In genomic region chr16:31117384-31118222, GRCh38 we compare ENCODE assay signal across 8 cellular contexts. TPM values are rescaled to one million over a fixed set of nuclear protein-coding genes. Genes with fewer than 3 reads are reported as not detected.
DNase-seq lines count a peak whose midpoint lies in the region; ATAC-seq and TF ChIP-seq lines count a peak whose summit lies in the region.

KAT8 (plus strand) TSS chr16:31117664; CDS start chr16:31117682, 18 bp downstream.

- H3K9ac ChIP-seq in parathyroid adenoma, result peak within 1 kb of the TSS; percentile 83

- TF ChIP-seq POLR2A in tibial nerve (IDR thresholded peaks at IDR 0.05), result peak; percentile 86 to 89

- H3K27ac ChIP-seq in parathyroid adenoma (peak within 1 kb of the TSS; percentile 99), tibial nerve (peak within 1 kb of the TSS; percentile 93 to 99 (median 98))

- TF ChIP-seq EP300 in tibial nerve (IDR thresholded peaks at IDR 0.05), result peak; percentile 69 to 90

- ATAC-seq in HG02759 (IDR thresholded peaks at IDR 0.05; ENCODE audit: unreplicated experiment) (peak; percentile 89), Right ventricle myocardium superior (ENCODE audit: poor library complexity) (peak; percentile 96)

- DNase-seq in GM12864 (ENCODE audit: low read depth) (peak; percentile 92), NCI-H1417 (lab: John Stamatoyannopoulos, UW) (peak; percentile 93 to 99 (median 97)), SW 1271 (lab: John Stamatoyannopoulos, UW) (peak; percentile 95 to 98), Right ventricle myocardium superior (peak; percentile 99), tibial nerve (ENCODE audit: low spot score in 2 of 2) (peak; percentile 97)
- peak; percentile 94 for DNase-seq in activated naive CD8-positive, alpha-beta T cell treated with anti-CD3 and anti-CD28 coated beads, Interleukin-2, amount 50 U/mL, for 16 hours (ENCODE audit: low read depth, low spot score)

- H3K4me2 ChIP-seq in parathyroid adenoma (ENCODE audit: low read length), result peak within 1 kb of the TSS; percentile 80

- H3K4me3 ChIP-seq in GM12864 (ENCODE audit: low read depth, low read length) (peak within 1 kb of the TSS; percentile 72), parathyroid adenoma (ENCODE audit: low read depth, low read length) (peak within 1 kb of the TSS; percentile 82), tibial nerve (peak within 1 kb of the TSS; percentile 64 to 88 (median 84))

- H3K9me3 ChIP-seq in parathyroid adenoma (ENCODE audit: control insufficient read depth, low read length), result no peaks in the 10 kb centered on the region
- H3K9me3 ChIP-seq in tibial nerve, result no peaks in the 10 kb centered on the region

- no peak for TF ChIP-seq CTCF in GM12864 (IDR thresholded peaks at IDR 0.05; ENCODE audit: low read depth, low read length, missing control alignments)
- no peak for TF ChIP-seq CTCF in parathyroid adenoma (IDR thresholded peaks at IDR 0.05)
- TF ChIP-seq CTCF in tibial nerve (IDR thresholded peaks at IDR 0.05), result no peak

- H2AFZ ChIP-seq in parathyroid adenoma, result peak within 1 kb of the TSS; percentile 73

- intact Hi-C loops in Right ventricle myocardium superior (cut with DNase I), result no loop called here

- H3K27me3 ChIP-seq in parathyroid adenoma (ENCODE audit: control insufficient read depth, insufficient read depth, low read length), result no peaks in the 10 kb centered on the region
- H3K27me3 ChIP-seq in tibial nerve, result no peaks in the 10 kb centered on the region

- WGBS in tibial nerve, 2 donors, result 1% methylated on average over 60 of the region's 68 CpGs

- H3K36me3 ChIP-seq in parathyroid adenoma (ENCODE audit: control insufficient read depth, insufficient read depth, low read length) (no peaks in the 10 kb centered on the region), tibial nerve (peaks cover 0 to 42% (median 3%) of the 10 kb centered on the region in 3 donors)

- peaks cover 27% of the 10 kb centered on the region for H3K79me2 ChIP-seq in parathyroid adenoma

- H3K4me1 ChIP-seq in parathyroid adenoma, result no peaks in the 10 kb centered on the region
- H3K4me1 ChIP-seq in tibial nerve, result peaks cover 0 to 37% (median 18%) of the 10 kb centered on the region in 4 donors

RNA-seq across cellular contexts. Expression of gene KAT8, which starts in this region (rescaled TPM):
- total RNA-seq in Right ventricle myocardium superior (60.3 TPM), tibial nerve (10 to 100 TPM; 79.5 to 99.0 (median 92.7) TPM)

Comparison
In these comparisons a context has a peak if more than half of its experiments do, and no peak if none do; other contexts are left out.
1. Peak in every context shown above with its lines: DNase-seq, ATAC-seq, H3K4me3 ChIP-seq and H3K27ac ChIP-seq.